Comparison of ENCODE assay signal across 12 cellular contexts in genomic region chr5:171571663-171572062, GRCh38.
DNase-seq lines count a peak whose midpoint lies in the region; TF ChIP-seq lines count a peak whose summit lies in the region.
"Had no signal": no experiment of that assay in that cellular context is flagged by ENCODE, and none has a peak within 500 bp of the region (broad histone marks: within the 10 kb centered on the region; RNA-seq: fewer than 3 reads in every experiment).

No MANE protein-coding gene starts in this region.

- H3K23ac ChIP-seq in mesenchymal stem cell (ENCODE audit: low read length in 2 of 2), result no peak overlapping the region
- H3K23ac ChIP-seq in trophoblast cell (ENCODE audit: low read length), result no peak overlapping the region

- H2BK15ac ChIP-seq in mesenchymal stem cell (ENCODE audit: low read depth, poor library complexity, severe bottlenecking), result no peak overlapping the region

- no peak overlapping the region for H3K14ac ChIP-seq in mesenchymal stem cell (ENCODE audit: low read length in 2 of 2)
- H3K14ac ChIP-seq in trophoblast cell (ENCODE audit: low read length), result no peak overlapping the region

- H3K4me3 ChIP-seq in mesenchymal stem cell (ENCODE audit: insufficient read depth in 1 of 2, low read depth in 1 of 2, low read length in 2 of 2), result no peak overlapping the region
- no peak overlapping the region for H3K4me3 ChIP-seq in trophoblast cell (ENCODE audit: low read depth, low read length)
- H3K4me3 ChIP-seq: right lobe of liver had no signal

- CTCF ChIA-PET in RWPE1 (lab: Yijun Ruan, JAX), result no interaction called here

- no peaks in the 10 kb centered on the region for H3K4me1 Mint-ChIP-seq in progenitor cell of endocrine pancreas (ENCODE audit: low read depth)

- H4K91ac ChIP-seq in mesenchymal stem cell (ENCODE audit: low read length) (no peak overlapping the region), trophoblast cell (ENCODE audit: low read depth, low read length) (no peak overlapping the region)

- H4K8ac ChIP-seq in mesenchymal stem cell (ENCODE audit: low read length) (no peak overlapping the region), trophoblast cell (ENCODE audit: low read depth, low read length) (no peak overlapping the region)

- H2BK120ac ChIP-seq in mesenchymal stem cell (ENCODE audit: low read depth, low read length), result no peak overlapping the region
- H2BK120ac ChIP-seq in trophoblast cell (ENCODE audit: insufficient read depth, low read length, poor library complexity), result no peak overlapping the region

- H3K18ac ChIP-seq in mesenchymal stem cell (ENCODE audit: low read depth in 1 of 2, low read length in 2 of 2) (no peak overlapping the region), trophoblast cell (ENCODE audit: low read length) (no peak overlapping the region)

- DNase-seq in ELR (ENCODE audit: low read depth) (peak; percentile 78), RWPE1 (ENCODE audit: low spot score) (peak; percentile 92), epithelial cell of prostate (ENCODE audit: low read depth, low spot score) (peak; percentile 50), mesenchymal stem cell (peak; percentile 33), Ammon's horn (ENCODE audit: low spot score) (no peak), trophoblast cell (no peak), NCI-H2081 (lab: John Stamatoyannopoulos, UW) (no peak), progenitor cell of endocrine pancreas (ENCODE audit: low spot score, unreplicated experiment) (no peak)
- DNase-seq: activated CD8-positive, alpha-beta T cell treated with anti-CD3 and anti-CD28 coated beads, Interleukin-2, amount 10 ng/mL, durations not matched to agents 7 days and 5 days; NCI-H1092 treated with DMSO at 0.1 percent for 48 hours; NCI-H524; right lobe of liver had no signal

- H3K9ac ChIP-seq in mesenchymal stem cell (ENCODE audit: low read length), result no peak overlapping the region
- H3K9ac ChIP-seq in trophoblast cell (ENCODE audit: low read length), result no peak overlapping the region

- no peaks in the 10 kb centered on the region for H3K36me3 Mint-ChIP-seq in progenitor cell of endocrine pancreas (ENCODE audit: insufficient read depth)

- no peak overlapping the region for H3K4ac ChIP-seq in mesenchymal stem cell (ENCODE audit: low read depth in 1 of 2, low read length in 2 of 2)
- H3K4ac ChIP-seq in trophoblast cell (ENCODE audit: low read depth, low read length), result no peak overlapping the region

- H3K4me3 Mint-ChIP-seq in progenitor cell of endocrine pancreas (ENCODE audit: low read depth), result no peak overlapping the region
- H3K4me3 Mint-ChIP-seq: activated CD8-positive, alpha-beta T cell treated with anti-CD3 and anti-CD28 coated beads, Interleukin-2, amount 10 ng/mL, durations not matched to agents 7 days and 5 days had no signal

- H2BK12ac ChIP-seq in mesenchymal stem cell (ENCODE audit: low read length in 2 of 2) (no peak overlapping the region), trophoblast cell (ENCODE audit: low read length) (no peak overlapping the region)

- H2AFZ ChIP-seq in mesenchymal stem cell (ENCODE audit: low read depth, low read length) (no peak overlapping the region), trophoblast cell (ENCODE audit: insufficient read depth, low read length, poor library complexity) (no peak overlapping the region)

- H3K4me1 ChIP-seq in mesenchymal stem cell (ENCODE audit: control insufficient read depth, insufficient read depth, low read depth, low read length) (peaks cover 2% of the 10 kb centered on the region), trophoblast cell (ENCODE audit: control insufficient read depth in 1 of 2, insufficient read depth in 2 of 2, low read length in 2 of 2) (no peaks in the 10 kb centered on the region)
- H3K4me1 ChIP-seq: right lobe of liver had no signal

- H3K9me3 ChIP-seq in mesenchymal stem cell (ENCODE audit: control insufficient read depth, low read length), result peaks cover 23% of the 10 kb centered on the region
- H3K9me3 ChIP-seq in trophoblast cell (ENCODE audit: insufficient read depth, low read depth, low read length), result no peaks in the 10 kb centered on the region
- H3K9me3 ChIP-seq: right lobe of liver had no signal

- H3K27ac ChIP-seq in RWPE1 (no peak overlapping the region), epithelial cell of prostate (no peak overlapping the region), mesenchymal stem cell (ENCODE audit: low read length, poor library complexity, severe bottlenecking) (no peak overlapping the region), trophoblast cell (ENCODE audit: low read depth, low read length) (no peak overlapping the region)
- H3K27ac ChIP-seq: right lobe of liver had no signal

- POLR2A ChIA-PET in RWPE1 (lab: Yijun Ruan, JAX; ENCODE audit: low non-redundant PET), result no interaction called here

- no peaks in the 10 kb centered on the region for H3K79me2 ChIP-seq in trophoblast cell (ENCODE audit: control insufficient read depth, insufficient read depth, low read length, poor library complexity)

- WGBS in mesenchymal stem cell, result 50% methylated on average over 1 of the region's 3 CpGs
- WGBS in trophoblast cell (ENCODE audit: extremely low coverage, insufficient coverage, insufficient read length), result no CpG with 5 or more reads among the region's 3 CpGs

- TF ChIP-seq CTCF in RWPE1 (conservative IDR thresholded peaks at IDR 0.05; ENCODE audit: low read depth) (no peak), progenitor cell of endocrine pancreas (IDR thresholded peaks at IDR 0.05; ENCODE audit: unreplicated experiment) (no peak)

- H3K4me2 ChIP-seq in mesenchymal stem cell (ENCODE audit: low read length, poor library complexity, severe bottlenecking), result no peak overlapping the region
- no peak overlapping the region for H3K4me2 ChIP-seq in trophoblast cell (ENCODE audit: low read length)

- no peak overlapping the region for H3K27ac Mint-ChIP-seq in progenitor cell of endocrine pancreas
- H3K27ac Mint-ChIP-seq: activated CD8-positive, alpha-beta T cell treated with anti-CD3 and anti-CD28 coated beads, Interleukin-2, amount 10 ng/mL, durations not matched to agents 7 days and 5 days had no signal

- peaks cover 6% of the 10 kb centered on the region for H3K27me3 Mint-ChIP-seq in progenitor cell of endocrine pancreas

- H3K36me3 ChIP-seq in mesenchymal stem cell (ENCODE audit: control insufficient read depth in 1 of 2, insufficient read depth in 2 of 2, low read depth in 1 of 2, low read length in 2 of 2), result no peaks in the 10 kb centered on the region
- no peaks in the 10 kb centered on the region for H3K36me3 ChIP-seq in trophoblast cell (ENCODE audit: control insufficient read depth in 1 of 2, insufficient read depth in 2 of 2, low read length in 2 of 2)
- H3K36me3 ChIP-seq: right lobe of liver had no signal

- H2AK5ac ChIP-seq in mesenchymal stem cell (ENCODE audit: low read length, severe bottlenecking), result no peak overlapping the region
- H2AK5ac ChIP-seq in trophoblast cell (ENCODE audit: low read length), result no peak overlapping the region

- H3K79me1 ChIP-seq in mesenchymal stem cell (replicated peaks; ENCODE audit: low read length, poor library complexity, severe bottlenecking) (no peaks in the 10 kb centered on the region), trophoblast cell (ENCODE audit: low read length) (no peaks in the 10 kb centered on the region)

- H2BK5ac ChIP-seq in mesenchymal stem cell (ENCODE audit: low read depth, low read length, poor library complexity, severe bottlenecking), result no peak overlapping the region
- no peak overlapping the region for H2BK5ac ChIP-seq in trophoblast cell (ENCODE audit: low read depth, low read length, poor library complexity)

- H4K12ac ChIP-seq in trophoblast cell (ENCODE audit: low read depth, low read length), result no peak overlapping the region

- H3K27me3 ChIP-seq in mesenchymal stem cell (ENCODE audit: control insufficient read depth in 1 of 2, insufficient read depth in 1 of 2, low read length in 2 of 2) (peaks cover 0 to 18% of the 10 kb centered on the region in 2 experiments), trophoblast cell (ENCODE audit: insufficient read depth, low read length) (no peaks in the 10 kb centered on the region)
- H3K27me3 ChIP-seq: right lobe of liver had no signal

- peaks cover 23% of the 10 kb centered on the region for H3K9me3 Mint-ChIP-seq in progenitor cell of endocrine pancreas (ENCODE audit: low read depth)

Comparison
In these comparisons a context has a peak if more than half of its experiments do, and no peak if none do; other contexts are left out.
1. DNase-seq: peak in ELR (single experiment), RWPE1 (single experiment), epithelial cell of prostate (single experiment) and mesenchymal stem cell (single experiment); none in Ammon's horn (single experiment), trophoblast cell (0 of 2), NCI-H2081 (0 of 2) and progenitor cell of endocrine pancreas (single experiment).